In the genomic region with DNA sequence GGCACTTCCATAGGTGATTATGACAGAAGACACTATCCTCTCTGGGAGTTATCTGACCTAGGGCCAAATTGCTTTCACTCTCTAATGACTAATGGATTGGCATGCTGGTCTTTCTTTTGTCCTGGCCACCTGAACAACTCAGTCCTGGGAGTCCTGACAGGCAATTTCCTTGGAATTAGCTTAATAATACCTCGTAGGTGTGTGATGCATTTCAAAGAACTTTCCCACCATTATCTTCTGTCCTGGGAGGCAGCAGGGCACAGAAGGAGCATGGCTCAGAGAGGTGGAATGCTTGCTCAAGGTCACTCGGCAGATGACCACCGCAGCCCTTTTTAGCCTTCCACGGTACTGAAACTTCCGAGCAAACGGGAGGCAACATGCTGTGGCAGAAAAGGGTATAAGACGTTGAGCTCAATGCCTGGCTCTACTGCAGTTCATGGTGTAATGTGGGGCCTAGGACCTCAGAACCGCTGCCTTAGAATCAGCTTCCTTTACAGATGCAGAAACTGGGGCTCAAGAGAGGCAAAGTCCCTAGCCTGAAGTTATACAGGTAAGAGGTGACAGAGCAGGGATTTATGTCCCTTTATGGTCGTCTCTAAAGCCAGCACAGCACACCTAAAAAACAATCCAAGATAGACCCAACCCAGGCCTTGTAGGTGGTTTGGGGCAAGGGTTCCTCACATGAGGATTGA, we compare ENCODE assay signal across 8 cellular contexts. TPM values are rescaled to one million over a fixed set of nuclear protein-coding genes. Genes with fewer than 3 reads are reported as not detected.
DNase-seq lines count a peak whose midpoint lies in the region; ATAC-seq and TF ChIP-seq lines count a peak whose summit lies in the region.

No MANE protein-coding gene starts in this region.

- H3K4me2 ChIP-seq in hepatocyte: peak overlapping the region; percentile 83
- peak overlapping the region; percentile 80 for H3K4me2 ChIP-seq in skeletal muscle satellite cell (ENCODE audit: low read length)

- H3K9me3 Mint-ChIP-seq in WTC11: no peaks in the 10 kb centered on the region

- intact Hi-C loops in cardiac septum (cut with DNase I): loop anchor here (1.0 kb wide), 1 partner anchor 21 kb away; no protein-coding TSS in a partner anchor

- H3K36me3 Mint-ChIP-seq in WTC11: peaks cover 19% of the 10 kb centered on the region

- CTCF ChIA-PET in WTC11 (lab: Charles Lee): interaction anchor here (0.5 to 13.3 kb wide), 18 partner anchors 9 to 212 kb away, joined by 3 to 341 read pairs (median 4); partner anchors contain the start of genes HNRNPR and RPL11

- peaks cover 54% of the 10 kb centered on the region for H3K4me1 ChIP-seq in cardiac muscle cell (ENCODE audit: low read depth)
- H3K4me1 ChIP-seq in hepatocyte (ENCODE audit: insufficient read depth): peaks cover 53% of the 10 kb centered on the region
- peaks cover 52% of the 10 kb centered on the region for H3K4me1 ChIP-seq in skeletal muscle satellite cell (ENCODE audit: control insufficient read depth, insufficient read depth, low read length)

- TF ChIP-seq CTCF in cardiac muscle cell (IDR thresholded peaks at IDR 0.05; ENCODE audit: low read depth, low read length) (no peak), WTC11 (IDR thresholded peaks at IDR 0.05) (no peak), hepatocyte (IDR thresholded peaks at IDR 0.05; ENCODE audit: poor library complexity) (no peak)

- H3K9me3 ChIP-seq in cardiac muscle cell (ENCODE audit: low read depth): no peaks in the 10 kb centered on the region
- no peaks in the 10 kb centered on the region for H3K9me3 ChIP-seq in hepatocyte (ENCODE audit: low read depth)
- H3K9me3 ChIP-seq in skeletal muscle satellite cell (replicated peaks; ENCODE audit: low read length): no peaks in the 10 kb centered on the region

- peak overlapping the region; percentile 99 for H3K9ac ChIP-seq in skeletal muscle satellite cell (ENCODE audit: low read depth, low read length)

- ATAC-seq in WTC11: peak; percentile 45

- H2AFZ ChIP-seq in hepatocyte: no peak overlapping the region

- H3K4me3 Mint-ChIP-seq in WTC11: peak overlapping the region; percentile 94

- 10% methylated on average over 9 of the region's 9 CpGs for WGBS in hepatocyte (ENCODE audit: low lambda C conversion rate, missing lambda C conversion rate)

- peaks cover 24% of the 10 kb centered on the region for H3K79me2 ChIP-seq in hepatocyte

- no peaks in the 10 kb centered on the region for H3K9me2 ChIP-seq in hepatocyte (replicated peaks; ENCODE audit: insufficient read depth)

- no peaks in the 10 kb centered on the region; the same call in 1 of the 2 replicates for H3K27me3 Mint-ChIP-seq in WTC11 (ENCODE audit: low read depth)

- H3K27ac ChIP-seq in cardiac muscle cell (peak overlapping the region; percentile 100), hepatocyte (peak overlapping the region; percentile 97)

- peaks cover 7% of the 10 kb centered on the region for H3K36me3 ChIP-seq in cardiac muscle cell
- no peaks in the 10 kb centered on the region for H3K36me3 ChIP-seq in hepatocyte (replicated peaks; ENCODE audit: insufficient read depth, low read depth)
- H3K36me3 ChIP-seq in skeletal muscle satellite cell (ENCODE audit: insufficient read depth, low read length): peaks cover 22% of the 10 kb centered on the region

- peak overlapping the region; percentile 98 for H3K27ac Mint-ChIP-seq in WTC11

- H4K20me1 ChIP-seq in hepatocyte (ENCODE audit: insufficient read depth, poor library complexity, severe bottlenecking): peaks cover 6% of the 10 kb centered on the region

- peak overlapping the region; percentile 92 for H3K4me3 ChIP-seq in cardiac muscle cell
- H3K4me3 ChIP-seq in hepatocyte: no peak overlapping the region
- H3K4me3 ChIP-seq in skeletal muscle satellite cell (ENCODE audit: low read length): peak overlapping the region; percentile 89

- peaks cover 73% of the 10 kb centered on the region for H3K4me1 Mint-ChIP-seq in WTC11

- POLR2A ChIA-PET in WTC11 (lab: Charles Lee): interaction anchor here (0.8 to 7.7 kb wide), 16 partner anchors 8 to 81 kb away, joined by 3 to 100 read pairs (median 6); partner anchors contain the start of gene ASAP3

- DNase-seq in cardiac muscle cell (ENCODE audit: low read depth in 1 of 2, low spot score in 1 of 2) (peak; percentile 75 to 77), cardiac septum (ENCODE audit: low spot score) (no peak), WTC11 (ENCODE audit: low spot score) (peak; percentile 76), hepatocyte (ENCODE audit: low spot score) (peak; percentile 62), RKO (ENCODE audit: low spot score) (no peak), DMS153 (lab: John Stamatoyannopoulos, UW) (no peak), GF-D8 (lab: John Stamatoyannopoulos, UW) (no peak)

- H3K27me3 ChIP-seq in cardiac muscle cell: no peaks in the 10 kb centered on the region
- H3K27me3 ChIP-seq in hepatocyte: no peaks in the 10 kb centered on the region
- H3K27me3 ChIP-seq in skeletal muscle satellite cell (ENCODE audit: control insufficient read depth, insufficient read depth, low read length): no peaks in the 10 kb centered on the region

TF ChIP-seq in WTC11, 78 proteins besides CTCF, POLR2A, EP300 and RAD21 (continues in another document):
- TF ChIP-seq ZNF416 (CRISPR knock-in tag; IDR thresholded peaks at IDR 0.05) (peak; percentile 90), CREB1 (CRISPR knock-in tag; IDR thresholded peaks at IDR 0.05) (no peak; the same call in 1 of the 2 replicates), RELA (CRISPR knock-in tag; IDR thresholded peaks at IDR 0.05; ENCODE audit: borderline replicate concordance) (no peak), ZBTB21 (CRISPR knock-in tag; IDR thresholded peaks at IDR 0.05; ENCODE audit: borderline replicate concordance) (no peak), JUN (CRISPR knock-in tag; IDR thresholded peaks at IDR 0.05) (no peak), ZMAT4 (CRISPR knock-in tag; IDR thresholded peaks at IDR 0.05) (no peak), SMAD3 (CRISPR knock-in tag; IDR thresholded peaks at IDR 0.05; ENCODE audit: borderline replicate concordance) (peak; percentile 60; the same call in 1 of the 2 replicates), CBFB (CRISPR knock-in tag; IDR thresholded peaks at IDR 0.05; ENCODE audit: low read depth) (0 out of 2 replicates have a peak, but pooled peaks have one; percentile 29), NR2C2 (CRISPR knock-in tag; IDR thresholded peaks at IDR 0.05) (no peak), NFYB (CRISPR knock-in tag; conservative IDR thresholded peaks at IDR 0.05; ENCODE audit: low read depth) (no peak)
- TF ChIP-seq, protein P1, sequence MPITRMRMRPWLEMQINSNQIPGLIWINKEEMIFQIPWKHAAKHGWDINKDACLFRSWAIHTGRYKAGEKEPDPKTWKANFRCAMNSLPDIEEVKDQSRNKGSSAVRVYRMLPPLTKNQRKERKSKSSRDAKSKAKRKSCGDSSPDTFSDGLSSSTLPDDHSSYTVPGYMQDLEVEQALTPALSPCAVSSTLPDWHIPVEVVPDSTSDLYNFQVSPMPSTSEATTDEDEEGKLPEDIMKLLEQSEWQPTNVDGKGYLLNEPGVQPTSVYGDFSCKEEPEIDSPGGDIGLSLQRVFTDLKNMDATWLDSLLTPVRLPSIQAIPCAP (CRISPR knock-in tag; IDR thresholded peaks at IDR 0.05): no peak
- TF ChIP-seq, protein P2, sequence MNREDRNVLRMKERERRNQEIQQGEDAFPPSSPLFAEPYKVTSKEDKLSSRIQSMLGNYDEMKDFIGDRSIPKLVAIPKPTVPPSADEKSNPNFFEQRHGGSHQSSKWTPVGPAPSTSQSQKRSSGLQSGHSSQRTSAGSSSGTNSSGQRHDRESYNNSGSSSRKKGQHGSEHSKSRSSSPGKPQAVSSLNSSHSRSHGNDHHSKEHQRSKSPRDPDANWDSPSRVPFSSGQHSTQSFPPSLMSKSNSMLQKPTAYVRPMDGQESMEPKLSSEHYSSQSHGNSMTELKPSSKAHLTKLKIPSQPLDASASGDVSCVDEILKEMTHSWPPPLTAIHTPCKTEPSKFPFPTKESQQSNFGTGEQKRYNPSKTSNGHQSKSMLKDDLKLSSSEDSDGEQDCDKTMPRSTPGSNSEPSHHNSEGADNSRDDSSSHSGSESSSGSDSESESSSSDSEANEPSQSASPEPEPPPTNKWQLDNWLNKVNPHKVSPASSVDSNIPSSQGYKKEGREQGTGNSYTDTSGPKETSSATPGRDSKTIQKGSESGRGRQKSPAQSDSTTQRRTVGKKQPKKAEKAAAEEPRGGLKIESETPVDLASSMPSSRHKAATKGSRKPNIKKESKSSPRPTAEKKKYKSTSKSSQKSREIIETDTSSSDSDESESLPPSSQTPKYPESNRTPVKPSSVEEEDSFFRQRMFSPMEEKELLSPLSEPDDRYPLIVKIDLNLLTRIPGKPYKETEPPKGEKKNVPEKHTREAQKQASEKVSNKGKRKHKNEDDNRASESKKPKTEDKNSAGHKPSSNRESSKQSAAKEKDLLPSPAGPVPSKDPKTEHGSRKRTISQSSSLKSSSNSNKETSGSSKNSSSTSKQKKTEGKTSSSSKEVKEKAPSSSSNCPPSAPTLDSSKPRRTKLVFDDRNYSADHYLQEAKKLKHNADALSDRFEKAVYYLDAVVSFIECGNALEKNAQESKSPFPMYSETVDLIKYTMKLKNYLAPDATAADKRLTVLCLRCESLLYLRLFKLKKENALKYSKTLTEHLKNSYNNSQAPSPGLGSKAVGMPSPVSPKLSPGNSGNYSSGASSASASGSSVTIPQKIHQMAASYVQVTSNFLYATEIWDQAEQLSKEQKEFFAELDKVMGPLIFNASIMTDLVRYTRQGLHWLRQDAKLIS (CRISPR knock-in tag; IDR thresholded peaks at IDR 0.05; ENCODE audit: borderline replicate concordance): 0 out of 2 replicates have a peak, but pooled peaks have one; percentile 79

RNA-seq across cellular contexts. Expression of gene ID3, which starts 3.2 kb away (rescaled TPM):
- total RNA-seq in cardiac muscle cell (698 and 784 TPM in 2 replicates), cardiac septum (126 TPM), WTC11 (2021) (168 to 278 TPM (median 273 TPM) in 3 replicates), hepatocyte (155 and 186 TPM in 2 replicates)
- polyA plus RNA-seq in cardiac muscle cell (703 and 1,027 TPM in 2 replicates), hepatocyte (314 and 336 TPM in 2 replicates)
- 81.5 and 145 TPM in 2 replicates for total RNA-seq in skeletal muscle satellite cell (2012; rRNA removed)

RNA-seq across cellular contexts. Expression of gene E2F2, which starts 25.1 kb away (rescaled TPM):
- total RNA-seq in cardiac muscle cell (2.1 and 2.5 TPM in 2 replicates), cardiac septum (0.30 TPM), WTC11 (2021) (4.9 to 5.6 TPM (median 5.4 TPM) in 3 replicates), hepatocyte (0.76 and 1.2 TPM in 2 replicates)
- polyA plus RNA-seq in cardiac muscle cell (2.2 and 2.7 TPM in 2 replicates), hepatocyte (0.21 and 0.85 TPM in 2 replicates)
- 1.5 TPM in 2 replicates for total RNA-seq in skeletal muscle satellite cell (2012; rRNA removed)

Comparison
In these comparisons a context has a peak if more than half of its experiments do, and no peak if none do; other contexts are left out.
1. DNase-seq: peak in cardiac muscle cell (2 of 2), WTC11 (single experiment) and hepatocyte (single experiment); none in cardiac septum (single experiment), RKO (single experiment), DMS153 (single experiment) and GF-D8 (single experiment).